18 cellular contexts compared by ENCODE assay signal in genomic region chr9:98593354-98594253, GRCh38.
DNase-seq lines count a peak whose midpoint lies in the region; ATAC-seq and TF ChIP-seq lines count a peak whose summit lies in the region.
"Had no signal": no experiment of that assay in that cellular context is flagged by ENCODE, and none has a peak within 500 bp of the region (broad histone marks: within the 10 kb centered on the region; RNA-seq: fewer than 3 reads in every experiment).

No MANE protein-coding gene starts in this region.

- DNase-seq in H9 (no peak), left kidney (ENCODE audit: low read depth, low spot score) (peak; percentile 37), NCI-H1417 treated with DMSO at 0.1 percent for 48 hours (lab: John Stamatoyannopoulos, UW) (no peak), cerebellum (ENCODE audit: low spot score) (no peak)
- no peak for DNase-seq in activated naive CD4-positive, alpha-beta T cell treated with anti-CD3 and anti-CD28 coated beads for 36 hours
- DNase-seq: 8988T; CD4-positive, alpha-beta memory T cell; DMS153; DMS79; GDM1; HFFc6 had no signal

- H3K4me1 ChIP-seq in H9 (ENCODE audit: insufficient read depth, low read length): no peaks in the 10 kb centered on the region
- H3K4me1 ChIP-seq: BLaER1 had no signal

- no peak overlapping the region for H3K4ac ChIP-seq in H9 (ENCODE audit: low read depth, low read length)

- no peak for TF ChIP-seq CTCF in H9 (conservative IDR thresholded peaks at IDR 0.05)

- no peaks in the 10 kb centered on the region for H3K9me3 Mint-ChIP-seq in H9
- no peaks in the 10 kb centered on the region for H3K9me3 Mint-ChIP-seq in activated naive CD4-positive, alpha-beta T cell treated with anti-CD3 and anti-CD28 coated beads for 36 hours
- H3K9me3 Mint-ChIP-seq: CD4-positive, alpha-beta memory T cell; GM23338; HFFc6 had no signal

- H3K4me3 Mint-ChIP-seq in H9: no peak overlapping the region
- H3K4me3 Mint-ChIP-seq in activated naive CD4-positive, alpha-beta T cell treated with anti-CD3 and anti-CD28 coated beads for 36 hours: no peak overlapping the region
- H3K4me3 Mint-ChIP-seq: CD14-positive monocyte; CD4-positive, alpha-beta memory T cell; GM23338; HFFc6 had no signal

- no peak overlapping the region for H4K91ac ChIP-seq in H9 (ENCODE audit: insufficient read length, low read depth, low read length)

- H2BK15ac ChIP-seq in H9 (ENCODE audit: low read depth, low read length): no peak overlapping the region

- H3K27ac Mint-ChIP-seq in H9: peak overlapping the region in 1 of 3 experiments; percentile 83; a peak in 1 of 7 replicates
- H3K27ac Mint-ChIP-seq in activated naive CD4-positive, alpha-beta T cell treated with anti-CD3 and anti-CD28 coated beads for 36 hours: no peak overlapping the region
- H3K27ac Mint-ChIP-seq: CD14-positive monocyte; CD4-positive, alpha-beta memory T cell; GM23338; HFFc6 had no signal

- no peak overlapping the region for H3K4me2 ChIP-seq in H9 (ENCODE audit: insufficient read depth, insufficient read length, low read length)
- H3K4me2 ChIP-seq: BLaER1, GM23338 had no signal

- H3K27ac ChIP-seq in H9 (ENCODE audit: insufficient read length, low read depth, low read length) (no peak overlapping the region), angular gyrus (ENCODE audit: low read depth, low read length) (peak overlapping the region; percentile 31), temporal lobe (ENCODE audit: low read depth, low read length) (peak overlapping the region; percentile 53)
- H3K27ac ChIP-seq: BLaER1 had no signal

- no peak overlapping the region for H3K23ac ChIP-seq in H9 (ENCODE audit: insufficient read length, low read depth, low read length)

- no peak overlapping the region for H2BK12ac ChIP-seq in H9 (ENCODE audit: insufficient read length, low read depth, low read length)

- no peaks in the 10 kb centered on the region for H4K20me1 ChIP-seq in H9 (ENCODE audit: control insufficient read depth, insufficient read depth, insufficient read length)
- H4K20me1 ChIP-seq: BLaER1 had no signal

- no peaks in the 10 kb centered on the region for H3K9me3 ChIP-seq in H9 (ENCODE audit: control insufficient read depth, low read depth, low read length)
- H3K9me3 ChIP-seq: BLaER1 had no signal

- ATAC-seq in GM21390 (IDR thresholded peaks at IDR 0.05; ENCODE audit: unreplicated experiment): no peak
- ATAC-seq: GM23338, HCT116 had no signal

- H3K23me2 ChIP-seq in H9 (ENCODE audit: insufficient read length, low read depth, low read length, poor library complexity, severe bottlenecking): no peaks in the 10 kb centered on the region

- intact Hi-C loops in activated naive CD4-positive, alpha-beta T cell treated with anti-CD3 and anti-CD28 coated beads for 36 hours (cut with micrococcal nuclease): no loop called here

- H4K5ac ChIP-seq in H9 (ENCODE audit: insufficient read length, low read depth, low read length): no peak overlapping the region

- H3K27me3 ChIP-seq in H9 (ENCODE audit: insufficient read depth, low read length): no peaks in the 10 kb centered on the region
- H3K27me3 ChIP-seq: BLaER1 had no signal

- H3K18ac ChIP-seq in H9 (ENCODE audit: insufficient read length, low read depth, low read length): no peak overlapping the region

- no peak overlapping the region for H3T11ph ChIP-seq in H9 (ENCODE audit: low read length)

- no peaks in the 10 kb centered on the region for H3K79me1 ChIP-seq in H9 (ENCODE audit: insufficient read depth, low read depth, low read length, poor library complexity, severe bottlenecking)

- no peaks in the 10 kb centered on the region for H3K36me3 Mint-ChIP-seq in H9 (ENCODE audit: insufficient read depth in 1 of 3, low read depth in 3 of 3)
- H3K36me3 Mint-ChIP-seq in activated naive CD4-positive, alpha-beta T cell treated with anti-CD3 and anti-CD28 coated beads for 36 hours (ENCODE audit: low read depth): no peaks in the 10 kb centered on the region
- H3K36me3 Mint-ChIP-seq: CD14-positive monocyte; CD4-positive, alpha-beta memory T cell had no signal

- peaks cover 0 to 3% of the 10 kb centered on the region in 2 experiments; a peak in 1 of 4 replicates for H3K4me1 Mint-ChIP-seq in H9
- H3K4me1 Mint-ChIP-seq in activated naive CD4-positive, alpha-beta T cell treated with anti-CD3 and anti-CD28 coated beads for 36 hours (ENCODE audit: low read depth): no peaks in the 10 kb centered on the region
- H3K4me1 Mint-ChIP-seq: CD14-positive monocyte; CD4-positive, alpha-beta memory T cell had no signal

- no peak overlapping the region for H2BK120ac ChIP-seq in H9 (ENCODE audit: low read depth, low read length, poor library complexity, severe bottlenecking)

- CTCF ChIA-PET in activated naive CD4-positive, alpha-beta T cell treated with anti-CD3 and anti-CD28 coated beads for 36 hours (lab: Charles Lee): no interaction called here

- no peak overlapping the region for H2BK20ac ChIP-seq in H9 (ENCODE audit: low read depth, low read length, poor library complexity, severe bottlenecking)

- H2AK5ac ChIP-seq in H9 (ENCODE audit: insufficient read length, low read length): no peak overlapping the region

- H2BK5ac ChIP-seq in H9 (ENCODE audit: insufficient read length, low read length): no peak overlapping the region

- H2AFZ ChIP-seq in H9 (ENCODE audit: low read length): no peak overlapping the region
- H2AFZ ChIP-seq: GM23338 had no signal

- H4K8ac ChIP-seq in H9 (replicated peaks; ENCODE audit: insufficient read length, low read depth, low read length): no peak overlapping the region

- no CpG with 5 or more reads among the region's 15 CpGs for WGBS in H9 (ENCODE audit: extremely low coverage, insufficient read length, low lambda C conversion rate)

- H3K79me2 ChIP-seq in H9 (ENCODE audit: insufficient read depth, low read length): no peaks in the 10 kb centered on the region

- H3K9ac ChIP-seq in H9 (ENCODE audit: extremely low read depth, insufficient read length, low read length): no peak overlapping the region
- H3K9ac ChIP-seq: BLaER1 had no signal

- H3K56ac ChIP-seq in H9 (ENCODE audit: insufficient read length, low read depth, low read length): no peak overlapping the region

- peaks cover 6% of the 10 kb centered on the region for H3K27me3 Mint-ChIP-seq in H9 (ENCODE audit: low read depth)
- peaks cover 12% of the 10 kb centered on the region for H3K27me3 Mint-ChIP-seq in activated naive CD4-positive, alpha-beta T cell treated with anti-CD3 and anti-CD28 coated beads for 36 hours (ENCODE audit: low read depth)

- peak overlapping the region; percentile 27; the same call in 1 of the 2 replicates for H3K14ac ChIP-seq in H9 (ENCODE audit: insufficient read depth, low read length)
